In genomic region chr5:172114875-172115422, GRCh38 we compare ENCODE assay signal across 8 cellular contexts.
DNase-seq lines count a peak whose midpoint lies in the region; ATAC-seq lines count a peak whose summit lies in the region.

No MANE protein-coding gene starts in this region.

- intact Hi-C loops in posterior vena cava (cut with DNase I) = no loop called here

- H3K27me3 ChIP-seq in MG63 = no peaks in the 10 kb centered on the region

- H3K4me3 Mint-ChIP-seq in T-cell = peak overlapping the region; percentile 45 to 76 (median 63)
- H3K4me3 Mint-ChIP-seq in activated naive CD4-positive, alpha-beta T cell treated with anti-CD3 and anti-CD28 coated beads, Interleukin-2, amount 50 U/mL, for 24 hours = peak overlapping the region; percentile 96

- peak overlapping the region; percentile 90 to 94 for H3K27ac Mint-ChIP-seq in T-cell
- peak overlapping the region; percentile 99 for H3K27ac Mint-ChIP-seq in activated naive CD4-positive, alpha-beta T cell treated with anti-CD3 and anti-CD28 coated beads, Interleukin-2, amount 50 U/mL, for 24 hours

- peak; percentile 43 for ATAC-seq in GM18873 (IDR thresholded peaks at IDR 0.05; ENCODE audit: low FRiP score, unreplicated experiment)
- peak; percentile 58 for ATAC-seq in HG02981 (IDR thresholded peaks at IDR 0.05; ENCODE audit: unreplicated experiment)
- ATAC-seq in T-cell (replicated peaks in 1 of 4) = peak; percentile 8 to 56 (median 20)

- H3K9me3 Mint-ChIP-seq in T-cell = no peaks in the 10 kb centered on the region
- no peaks in the 10 kb centered on the region for H3K9me3 Mint-ChIP-seq in activated naive CD4-positive, alpha-beta T cell treated with anti-CD3 and anti-CD28 coated beads, Interleukin-2, amount 50 U/mL, for 24 hours

- no peaks in the 10 kb centered on the region for H3K9me3 ChIP-seq in MG63

- no peak overlapping the region for H3K4me3 ChIP-seq in MG63

- CTCF ChIA-PET in T-cell (lab: Charles Lee) = interaction anchor here (0.6 to 1.6 kb wide), 5 partner anchors 60 to 74 kb away, joined by 4 to 10 read pairs (median 6); partner anchors contain the start of gene STK10 (in 1 of the 2)

- DNase-seq in T-cell = peak in 33 of 34 experiments; percentile 34 to 74 (median 56)
- DNase-seq in posterior vena cava (ENCODE audit: low spot score) = peak; percentile 87
- no peak for DNase-seq in MG63
- DNase-seq in superior temporal gyrus (ENCODE audit: extremely low spot score) = no peak
- no peak for DNase-seq in NCI-H1436 (lab: John Stamatoyannopoulos, UW)

- POLR2A ChIA-PET in T-cell (lab: Charles Lee) = interaction anchor here (0.5 to 1.1 kb wide), 4 partner anchors 24 to 568 kb away, joined by 4 to 7 read pairs (median 5); no protein-coding TSS in a partner anchor

- no peaks in the 10 kb centered on the region for H3K36me3 ChIP-seq in MG63

- H3K27me3 Mint-ChIP-seq in T-cell = no peaks in the 10 kb centered on the region
- H3K27me3 Mint-ChIP-seq in activated naive CD4-positive, alpha-beta T cell treated with anti-CD3 and anti-CD28 coated beads, Interleukin-2, amount 50 U/mL, for 24 hours = no peaks in the 10 kb centered on the region

- peaks cover 80 to 88% (median 84%) of the 10 kb centered on the region in 3 donors for H3K4me1 Mint-ChIP-seq in T-cell
- H3K4me1 Mint-ChIP-seq in activated naive CD4-positive, alpha-beta T cell treated with anti-CD3 and anti-CD28 coated beads, Interleukin-2, amount 50 U/mL, for 24 hours = peaks cover 75% of the 10 kb centered on the region

- peaks cover 31% of the 10 kb centered on the region for H3K36me3 Mint-ChIP-seq in T-cell
- H3K36me3 Mint-ChIP-seq in activated naive CD4-positive, alpha-beta T cell treated with anti-CD3 and anti-CD28 coated beads, Interleukin-2, amount 50 U/mL, for 24 hours = peaks cover 14% of the 10 kb centered on the region

Comparison
In these comparisons a context has a peak if more than half of its experiments do, and no peak if none do; other contexts are left out.
1. DNase-seq: peak in T-cell (33 of 34) and posterior vena cava (single experiment); none in MG63 (single experiment), superior temporal gyrus (single experiment) and NCI-H1436 (single experiment).
2. Peak in every context shown above with its lines, with median percentiles within 50 percentile points of each other: ATAC-seq.